ENCODE assay signal across 10 cellular contexts in the genomic region with DNA sequence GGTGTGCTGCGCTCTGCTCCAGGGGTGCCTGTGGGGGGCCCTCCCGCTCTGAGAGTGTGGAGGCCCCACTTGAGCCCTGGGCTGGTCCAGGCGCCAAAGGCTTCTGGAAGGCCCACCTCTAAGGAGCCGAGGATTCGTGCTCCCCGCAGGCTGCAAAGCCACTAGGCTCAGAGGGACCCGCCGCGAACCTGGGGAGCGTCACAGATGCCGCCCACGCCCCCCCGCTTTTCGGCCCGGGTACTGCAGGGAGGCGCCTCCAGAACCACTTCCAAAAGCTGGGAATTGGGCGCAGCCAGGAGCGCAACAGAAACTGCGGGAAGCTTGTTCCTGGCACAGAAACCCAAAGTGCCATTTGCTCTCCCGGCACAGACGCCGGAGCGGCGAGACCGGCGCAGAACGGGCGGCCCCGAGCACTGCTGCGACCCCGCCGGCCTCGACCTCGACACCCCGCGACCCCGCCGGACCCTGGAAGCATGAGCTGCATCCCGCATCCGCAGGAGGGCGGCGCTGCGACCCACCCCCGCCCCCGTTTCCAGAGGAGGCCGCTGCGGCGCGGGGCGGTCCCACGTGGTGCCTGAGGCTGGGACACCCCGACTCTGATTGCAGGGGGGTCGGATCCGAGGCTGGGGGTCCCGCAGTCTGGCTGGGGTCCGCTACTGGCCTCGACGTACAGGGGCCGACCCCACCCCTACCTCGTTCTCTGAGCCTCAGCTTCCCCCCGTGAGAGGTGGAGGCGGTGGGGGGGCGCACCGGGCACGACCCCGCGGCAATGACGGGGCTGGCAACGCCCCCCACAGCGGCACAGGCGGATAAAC. TPM values are rescaled to one million over a fixed set of nuclear protein-coding genes. Genes with fewer than 3 reads are reported as not detected.
DNase-seq lines count a peak whose midpoint lies in the region; TF ChIP-seq lines count a peak whose summit lies in the region.
"Had no signal": no experiment of that assay in that cellular context is flagged by ENCODE, and none has a peak within 500 bp of the region (broad histone marks: within the 10 kb centered on the region; RNA-seq: fewer than 3 reads in every experiment).

No MANE protein-coding gene starts in this region.

- no peaks in the 10 kb centered on the region for H3K9me3 ChIP-seq in effector memory CD4-positive, alpha-beta T cell (ENCODE audit: control insufficient read depth, low read length)
- H3K9me3 ChIP-seq in parathyroid adenoma (ENCODE audit: control insufficient read depth, low read length) (no peaks in the 10 kb centered on the region), PC-9 (ENCODE audit: insufficient read depth, low read depth) (no peaks in the 10 kb centered on the region)

- CTCF ChIA-PET in PC-9 (lab: Charles Lee): no interaction called here

- no peak overlapping the region for H3K4me3 Mint-ChIP-seq in activated T-helper 2 cell treated with anti-CD3 and anti-CD28 coated beads, Interferon-gamma antibody, Interleukin-2, Interleukin-4, amounts not matched to agents 10 μg/mL and 5 μg/mL and 100 μg/mL, durations not matched to agents 14 hours and 24 hours and 36 hours (ENCODE audit: low read depth)
- H3K4me3 Mint-ChIP-seq: T-helper 1 cell treated with Interleukin-12 subunit alpha and Interleukin-12 subunit beta and Interleukin-4 antibody, amounts not matched to agents 30 μg/mL and 1 μg/mL, for 36 hours had no signal

- H3K79me2 ChIP-seq in parathyroid adenoma (no peaks in the 10 kb centered on the region), PC-9 (ENCODE audit: low read depth) (no peaks in the 10 kb centered on the region)

- TF ChIP-seq CTCF in parathyroid adenoma (IDR thresholded peaks at IDR 0.05) (no peak), PC-9 (conservative IDR thresholded peaks at IDR 0.05) (no peak)

- H3F3A ChIP-seq in PC-9 (ENCODE audit: insufficient read depth, low read depth): peaks cover 21% of the 10 kb centered on the region

- no peaks in the 10 kb centered on the region for H3K9me2 ChIP-seq in PC-9 (ENCODE audit: insufficient read depth)

- H3K36me3 Mint-ChIP-seq in activated T-helper 2 cell treated with anti-CD3 and anti-CD28 coated beads, Interferon-gamma antibody, Interleukin-2, Interleukin-4, amounts not matched to agents 10 μg/mL and 5 μg/mL and 100 μg/mL, durations not matched to agents 14 hours and 24 hours and 36 hours (ENCODE audit: low read depth): no peaks in the 10 kb centered on the region

- no TSS peak for BruUV-seq in PC-9 (replicated peaks; lab: Mats Ljungman, UMichigan)

- H3K4me1 Mint-ChIP-seq in activated T-helper 2 cell treated with anti-CD3 and anti-CD28 coated beads, Interferon-gamma antibody, Interleukin-2, Interleukin-4, amounts not matched to agents 10 μg/mL and 5 μg/mL and 100 μg/mL, durations not matched to agents 14 hours and 24 hours and 36 hours (ENCODE audit: low read depth): peaks cover 20% of the 10 kb centered on the region

- peaks cover 33% of the 10 kb centered on the region for H3K4me1 ChIP-seq in effector memory CD4-positive, alpha-beta T cell (ENCODE audit: control insufficient read depth, insufficient read depth, low read length, poor library complexity, severe bottlenecking)
- no peaks in the 10 kb centered on the region for H3K4me1 ChIP-seq in parathyroid adenoma
- peaks cover 18% of the 10 kb centered on the region for H3K4me1 ChIP-seq in PC-9 (replicated peaks; ENCODE audit: insufficient read depth)

- H3K4me3 ChIP-seq in effector memory CD4-positive, alpha-beta T cell (ENCODE audit: insufficient read depth, low read depth, low read length, poor library complexity, severe bottlenecking): peak overlapping the region; percentile 42
- H3K4me3 ChIP-seq in parathyroid adenoma (ENCODE audit: low read depth, low read length): no peak overlapping the region
- H3K4me3 ChIP-seq in PC-9: no peak overlapping the region

- H3K9ac ChIP-seq in parathyroid adenoma: no peak overlapping the region

- H3K27me3 Mint-ChIP-seq in activated T-helper 2 cell treated with anti-CD3 and anti-CD28 coated beads, Interferon-gamma antibody, Interleukin-2, Interleukin-4, amounts not matched to agents 10 μg/mL and 5 μg/mL and 100 μg/mL, durations not matched to agents 14 hours and 24 hours and 36 hours (ENCODE audit: low read depth): peaks cover 41% of the 10 kb centered on the region

- peaks cover 18% of the 10 kb centered on the region for H3K27me3 ChIP-seq in effector memory CD4-positive, alpha-beta T cell (replicated peaks; ENCODE audit: control insufficient read depth, insufficient read depth, low read length, poor library complexity, severe bottlenecking)
- H3K27me3 ChIP-seq in parathyroid adenoma (ENCODE audit: control insufficient read depth, insufficient read depth, low read length): peaks cover 2% of the 10 kb centered on the region
- H3K27me3 ChIP-seq in PC-9 (ENCODE audit: insufficient read depth, low read depth): no peaks in the 10 kb centered on the region

- H3K4me2 ChIP-seq in parathyroid adenoma (ENCODE audit: low read length): peak overlapping the region; percentile 28
- H3K4me2 ChIP-seq in PC-9: no peak overlapping the region

- H3K27ac ChIP-seq in effector memory CD4-positive, alpha-beta T cell (ENCODE audit: insufficient read depth, low read length, poor library complexity, severe bottlenecking): no peak overlapping the region
- H3K27ac ChIP-seq in parathyroid adenoma: no peak overlapping the region
- H3K27ac ChIP-seq in PC-9: no peak overlapping the region

- POLR2A ChIA-PET in PC-9 (lab: Charles Lee; ENCODE audit: unreplicated experiment): no interaction called here

- H3K9me3 Mint-ChIP-seq in activated T-helper 2 cell treated with anti-CD3 and anti-CD28 coated beads, Interferon-gamma antibody, Interleukin-2, Interleukin-4, amounts not matched to agents 10 μg/mL and 5 μg/mL and 100 μg/mL, durations not matched to agents 14 hours and 24 hours and 36 hours: no peaks in the 10 kb centered on the region
- H3K9me3 Mint-ChIP-seq: T-helper 1 cell treated with Interleukin-12 subunit alpha and Interleukin-12 subunit beta and Interleukin-4 antibody, amounts not matched to agents 30 μg/mL and 1 μg/mL, for 36 hours had no signal

- H2AFZ ChIP-seq in parathyroid adenoma (no peak overlapping the region), PC-9 (no peak overlapping the region)

- H3K27ac Mint-ChIP-seq in activated T-helper 2 cell treated with anti-CD3 and anti-CD28 coated beads, Interferon-gamma antibody, Interleukin-2, Interleukin-4, amounts not matched to agents 10 μg/mL and 5 μg/mL and 100 μg/mL, durations not matched to agents 14 hours and 24 hours and 36 hours: no peak overlapping the region
- H3K27ac Mint-ChIP-seq: T-helper 1 cell treated with Interleukin-12 subunit alpha and Interleukin-12 subunit beta and Interleukin-4 antibody, amounts not matched to agents 30 μg/mL and 1 μg/mL, for 36 hours had no signal

- intact Hi-C loops in activated T-helper 2 cell treated with anti-CD3 and anti-CD28 coated beads, Interferon-gamma antibody, Interleukin-2, Interleukin-4, amounts not matched to agents 10 μg/mL and 5 μg/mL and 100 μg/mL, durations not matched to agents 14 hours and 24 hours and 36 hours (cut with micrococcal nuclease): no loop called here
- intact Hi-C loops in PC-9 (cut with micrococcal nuclease; ENCODE audit: unreplicated experiment): no loop called here

- H4K20me1 ChIP-seq in PC-9 (ENCODE audit: insufficient read depth): no peaks in the 10 kb centered on the region

- DNase-seq in DMS79 treated with DMSO at 0.1 percent for 48 hours (lab: John Stamatoyannopoulos, UW) (peak; percentile 14), NCI-H1092 (lab: John Stamatoyannopoulos, UW) (peak; percentile 28), globus pallidus (ENCODE audit: low spot score) (no peak), PC-9 (no peak)
- no peak for DNase-seq in effector memory CD4-positive, alpha-beta T cell
- DNase-seq in activated T-helper 2 cell treated with anti-CD3 and anti-CD28 coated beads, Interferon-gamma antibody, Interleukin-2, Interleukin-4, amounts not matched to agents 10 μg/mL and 5 μg/mL and 100 μg/mL, durations not matched to agents 14 hours and 24 hours and 36 hours (ENCODE audit: low spot score): no peak
- DNase-seq: NCI-H1694 treated with DMSO at 0.1 percent for 48 hours; stimulated activated CD4-positive, alpha-beta T cell treated with anti-CD3 and anti-CD28 coated beads, Interleukin-4, amount 100 ng/mL, for 4 hours had no signal

- H3K36me3 ChIP-seq in effector memory CD4-positive, alpha-beta T cell (ENCODE audit: control insufficient read depth, insufficient read depth, low read length): no peaks in the 10 kb centered on the region
- H3K36me3 ChIP-seq in parathyroid adenoma (ENCODE audit: control insufficient read depth, insufficient read depth, low read length): no peaks in the 10 kb centered on the region
- H3K36me3 ChIP-seq in PC-9 (ENCODE audit: low read depth): no peaks in the 10 kb centered on the region

RNA-seq across cellular contexts. Expression of a gene that starts 30.8 kb away (rescaled TPM):
- total RNA-seq in activated T-helper 2 cell treated with anti-CD3 and anti-CD28 coated beads, Interferon-gamma antibody, Interleukin-2, Interleukin-4, amounts not matched to agents 10 μg/mL and 5 μg/mL and 100 μg/mL, durations not matched to agents 14 hours and 24 hours and 36 hours: 0.64 and 0.74 TPM in 2 replicates
- total RNA-seq in PC-9 (2021): 2.2 and 3.9 TPM in 2 replicates

Comparison
In these comparisons a context has a peak if more than half of its experiments do, and no peak if none do; other contexts are left out.
1. DNase-seq: peak in DMS79 treated with DMSO at 0.1 percent for 48 hours (single experiment) and NCI-H1092 (single experiment); none in effector memory CD4-positive, alpha-beta T cell (0 of 3), globus pallidus (single experiment), activated T-helper 2 cell treated with anti-CD3 and anti-CD28 coated beads, Interferon-gamma antibody, Interleukin-2, Interleukin-4, amounts not matched to agents 10 μg/mL and 5 μg/mL and 100 μg/mL, durations not matched to agents 14 hours and 24 hours and 36 hours (single experiment) and PC-9 (0 of 2).